In the genomic region with DNA sequence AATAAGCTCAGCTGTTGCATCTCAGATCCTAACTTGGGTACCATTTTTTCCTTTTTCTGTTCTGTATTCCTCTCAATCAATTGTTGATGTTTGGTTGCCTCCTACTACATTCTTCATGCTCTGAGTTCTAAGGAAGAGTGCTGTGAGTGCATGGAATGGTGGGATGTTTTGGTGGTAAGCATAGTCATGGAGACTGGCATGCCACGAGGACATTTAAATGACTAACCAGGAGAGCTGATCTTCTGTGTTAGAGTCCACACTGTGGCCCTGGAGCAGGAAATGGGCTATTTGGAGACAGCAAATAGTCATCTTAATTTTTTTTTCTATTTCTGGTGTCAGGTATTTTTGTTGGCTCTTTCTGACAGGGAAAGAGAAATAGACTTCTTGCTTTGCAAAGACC, we compare ENCODE assay signal across 18 cellular contexts.
"Had no signal": no experiment of that assay in that cellular context is flagged by ENCODE, and none has a peak within 500 bp of the region (broad histone marks: within the 10 kb centered on the region; RNA-seq: fewer than 3 reads in every experiment).

No MANE protein-coding gene starts in this region.

- H3K4me3 Mint-ChIP-seq: activated CD4-positive, alpha-beta T cell treated with anti-CD3 and anti-CD28 coated beads for 36 hours; natural killer cell treated with Interleukin-12 subunit alpha and Interleukin-12 subunit beta and Interleukin-15 and Interleukin-18, amount 100 ng/mL, for 72 hours; T-helper 1 cell treated with Interleukin-12 subunit alpha and Interleukin-12 subunit beta and Interleukin-4 antibody, amounts not matched to agents 30 μg/mL and 1 μg/mL, for 36 hours had no signal

- H3K36me3 Mint-ChIP-seq: activated naive CD4-positive, alpha-beta T cell treated with anti-CD3 and anti-CD28 coated beads, Interleukin-2, amount 50 U/mL, for 72 hours; natural killer cell treated with Interleukin-12 subunit alpha and Interleukin-12 subunit beta and Interleukin-15 and Interleukin-18, amount 100 ng/mL, for 72 hours had no signal

- H3K36me3 ChIP-seq: adrenal gland, cardiac muscle cell, sigmoid colon, tibial artery had no signal

- ATAC-seq: activated CD4-positive, alpha-beta T cell treated with anti-CD3 and anti-CD28 coated beads for 36 hours; activated naive CD4-positive, alpha-beta T cell treated with anti-CD3 and anti-CD28 coated beads, Interleukin-2, amount 50 U/mL, for 72 hours; left cardiac atrium; natural killer cell treated with Interleukin-12 subunit alpha and Interleukin-12 subunit beta and Interleukin-15 and Interleukin-18, amount 100 ng/mL, for 72 hours had no signal

- H3K4me3 ChIP-seq: adrenal gland, cardiac muscle cell, esophagus muscularis mucosa, sigmoid colon, tibial artery had no signal

- H3K27me3 ChIP-seq: adrenal gland, cardiac muscle cell, esophagus muscularis mucosa, sigmoid colon, tibial artery had no signal

- H3K9me3 Mint-ChIP-seq: activated naive CD4-positive, alpha-beta T cell treated with anti-CD3 and anti-CD28 coated beads, Interleukin-2, amount 50 U/mL, for 72 hours; natural killer cell treated with Interleukin-12 subunit alpha and Interleukin-12 subunit beta and Interleukin-15 and Interleukin-18, amount 100 ng/mL, for 72 hours; T-helper 1 cell treated with Interleukin-12 subunit alpha and Interleukin-12 subunit beta and Interleukin-4 antibody, amounts not matched to agents 30 μg/mL and 1 μg/mL, for 36 hours had no signal

- DNase-seq: activated CD4-positive, alpha-beta T cell treated with anti-CD3 and anti-CD28 coated beads for 36 hours; activated CD4-positive, alpha-beta T cell treated with anti-CD3 and anti-CD28 coated beads, Interleukin-2, amount 50 U/mL, for 48 hours; activated gamma-delta T cell; adrenal gland; dermis blood vessel endothelial cell; effector memory CD4-positive, alpha-beta T cell; left cardiac atrium; mesendoderm; posterior cingulate gyrus; sigmoid colon; stimulated activated CD8-positive, alpha-beta memory T cell treated with anti-CD3 and anti-CD28 coated beads, Interleukin-4, amount 100 ng/mL, for 48 hours; stimulated activated naive CD4-positive, alpha-beta T cell; tibial artery had no signal

- H3K27ac Mint-ChIP-seq: activated CD4-positive, alpha-beta T cell treated with anti-CD3 and anti-CD28 coated beads for 36 hours; activated naive CD4-positive, alpha-beta T cell treated with anti-CD3 and anti-CD28 coated beads, Interleukin-2, amount 50 U/mL, for 72 hours; natural killer cell treated with Interleukin-12 subunit alpha and Interleukin-12 subunit beta and Interleukin-15 and Interleukin-18, amount 100 ng/mL, for 72 hours; T-helper 1 cell treated with Interleukin-12 subunit alpha and Interleukin-12 subunit beta and Interleukin-4 antibody, amounts not matched to agents 30 μg/mL and 1 μg/mL, for 36 hours had no signal

- H3K27ac ChIP-seq: adrenal gland, cardiac muscle cell, tibial artery had no signal

- H3K9me3 ChIP-seq: adrenal gland, esophagus muscularis mucosa, sigmoid colon, tibial artery had no signal
